In genomic region chr1:227170361-227171166, GRCh38 we compare ENCODE assay signal across 22 cellular contexts.
DNase-seq lines count a peak whose midpoint lies in the region; FAIRE-seq and TF ChIP-seq lines count a peak whose summit lies in the region.
"Had no signal": no experiment of that assay in that cellular context is flagged by ENCODE, and none has a peak within 500 bp of the region (broad histone marks: within the 10 kb centered on the region; RNA-seq: fewer than 3 reads in every experiment).

No MANE protein-coding gene starts in this region.

- CTCF ChIA-PET in OCI-LY7 (lab: Charles Lee; ENCODE audit: unreplicated experiment), result no interaction called here

- no peaks in the 10 kb centered on the region for H3K79me2 ChIP-seq in OCI-LY7 (ENCODE audit: insufficient read depth, low read depth, low read length)

- no peak overlapping the region for H3K4me3 ChIP-seq in choroid plexus epithelial cell (ENCODE audit: low read depth, low read length)
- no peak overlapping the region for H3K4me3 ChIP-seq in OCI-LY7 (ENCODE audit: low read depth, low read length, poor library complexity, severe bottlenecking)
- H3K4me3 ChIP-seq: HAP-1, left ventricle myocardium inferior, mucosa of descending colon, PC-9 had no signal

- H3K4me1 ChIP-seq in OCI-LY7 (ENCODE audit: insufficient read depth, low read length, poor library complexity, severe bottlenecking), result no peaks in the 10 kb centered on the region

- no peaks in the 10 kb centered on the region for H3K9me3 ChIP-seq in OCI-LY7 (ENCODE audit: low read length)
- H3K9me3 ChIP-seq: HAP-1, left ventricle myocardium inferior, mucosa of descending colon, neutrophil had no signal

- no peaks in the 10 kb centered on the region for H4K20me1 ChIP-seq in OCI-LY7 (ENCODE audit: insufficient read depth, low read length)

- intact Hi-C loops in OCI-LY7 (cut with micrococcal nuclease; ENCODE audit: unreplicated experiment), result no loop called here

- POLR2A ChIA-PET in OCI-LY7 (lab: Charles Lee), result interaction anchor here (0.6 to 0.7 kb wide), 2 partner anchors 18 to 54 kb away, joined by 4 read pairs; no protein-coding TSS in a partner anchor

- H2AFZ ChIP-seq in OCI-LY7 (ENCODE audit: low read length), result no peak overlapping the region
- H2AFZ ChIP-seq: PC-9 had no signal

- peak; percentile 25 for FAIRE-seq in D721Med (lab: Jason Lieb, UNC)

- no TSS peak for BruUV-seq in OCI-LY7 (replicated peaks; lab: Mats Ljungman, UMichigan)

- no peaks in the 10 kb centered on the region for H3K36me3 ChIP-seq in OCI-LY7 (ENCODE audit: insufficient read depth, low read length)
- H3K36me3 ChIP-seq: HAP-1, left ventricle myocardium inferior, neutrophil had no signal

- TF ChIP-seq CTCF in D721Med (IDR thresholded peaks at IDR 0.05; ENCODE audit: insufficient read depth, missing control alignments) (no peak), choroid plexus epithelial cell (conservative IDR thresholded peaks at IDR 0.05; ENCODE audit: low read depth, low read length) (no peak), OCI-LY7 (conservative IDR thresholded peaks at IDR 0.05; ENCODE audit: low read length) (no peak)

- DNase-seq in D721Med (ENCODE audit: insufficient read length, low spot score) (no peak), HUDEP-2 (lab: John Stamatoyannopoulos, UW; ENCODE audit: unreplicated experiment in 76 of 76) (peak in 59 of 76 experiments; percentile 3 to 86 (median 50)), choroid plexus epithelial cell (ENCODE audit: low read depth) (peak; percentile 10), myocyte (ENCODE audit: low read depth) (peak; percentile 32), OCI-LY7 (ENCODE audit: low spot score) (no peak), mucosa of gallbladder (ENCODE audit: low spot score) (no peak), globus pallidus (ENCODE audit: low spot score) (no peak), HuH-7.5 (ENCODE audit: low spot score) (no peak)
- DNase-seq: COR-L47; glutamatergic neuron; left ventricle myocardium inferior; mucosa of descending colon; MV-4-11; NCI-H187; NCI-H82; PC-9; stimulated activated CD4-positive, alpha-beta T cell treated with anti-CD3 and anti-CD28 coated beads, Interleukin-15, amount 100 ng/mL, for 24 hours; stimulated activated naive B cell treated with anti-CD40 and anti-IgM and Interleukin-4, amounts not matched to agents 10 μg/mL and 1 μg/mL and 100 μg/mL, for 72 hours; T1000 had no signal

- no peak overlapping the region for H3K4me2 ChIP-seq in OCI-LY7 (ENCODE audit: low read length)
- H3K4me2 ChIP-seq: PC-9 had no signal

- no peak overlapping the region for H3K27ac ChIP-seq in OCI-LY7 (ENCODE audit: low read depth, low read length, poor library complexity, severe bottlenecking)
- H3K27ac ChIP-seq: HL-60, left ventricle myocardium inferior, neutrophil, PC-9 had no signal

- no peaks in the 10 kb centered on the region for H3K9me2 ChIP-seq in OCI-LY7 (ENCODE audit: insufficient read depth, low read length)

Comparison
In these comparisons a context has a peak if more than half of its experiments do, and no peak if none do; other contexts are left out.
1. DNase-seq: peak in HUDEP-2 (59 of 76), choroid plexus epithelial cell (single experiment) and myocyte (single experiment); none in D721Med (single experiment), OCI-LY7 (single experiment), mucosa of gallbladder (single experiment), globus pallidus (single experiment) and HuH-7.5 (single experiment).